In genomic region chr4:184283659-184284335, GRCh38 we compare ENCODE assay signal across 9 cellular contexts.
A peak's percentile ranks its signal among the peaks of the same experiment; 100 is the strongest.
DNase-seq lines count a peak whose midpoint lies in the region; ATAC-seq and TF ChIP-seq lines count a peak whose summit lies in the region.
"Had no signal": no experiment of that assay in that cellular context is flagged by ENCODE, and none has a peak within 500 bp of the region (broad histone marks: within the 10 kb centered on the region; RNA-seq: fewer than 3 reads in every experiment).

No MANE protein-coding gene starts in this region.

- no peaks in the 10 kb centered on the region for H3K79me1 ChIP-seq in mesenchymal stem cell (replicated peaks; ENCODE audit: low read length, poor library complexity, severe bottlenecking)

- no peaks in the 10 kb centered on the region for H3K9me3 ChIP-seq in colonic mucosa
- no peaks in the 10 kb centered on the region for H3K9me3 ChIP-seq in gastrocnemius medialis
- H3K9me3 ChIP-seq in mesenchymal stem cell (ENCODE audit: control insufficient read depth, low read length), result no peaks in the 10 kb centered on the region
- no peaks in the 10 kb centered on the region for H3K9me3 ChIP-seq in testis
- no peaks in the 10 kb centered on the region for H3K9me3 ChIP-seq in neural progenitor cell (ENCODE audit: low read depth)

- H3K27ac ChIP-seq in colonic mucosa (peak overlapping the region; percentile 12), gastrocnemius medialis (peak overlapping the region in 2 of 4 donors; percentile 10 to 46), mesenchymal stem cell (ENCODE audit: low read length, poor library complexity, severe bottlenecking) (no peak overlapping the region), testis (no peak overlapping the region), neural progenitor cell (no peak overlapping the region)

- H3K4me2 ChIP-seq in mesenchymal stem cell (ENCODE audit: low read length, poor library complexity, severe bottlenecking) (no peak overlapping the region), neural progenitor cell (no peak overlapping the region)

- H3K27ac Mint-ChIP-seq in neural progenitor cell, result no peak overlapping the region

- no peak overlapping the region for H4K8ac ChIP-seq in mesenchymal stem cell (ENCODE audit: low read length)

- H2BK5ac ChIP-seq in mesenchymal stem cell (ENCODE audit: low read depth, low read length, poor library complexity, severe bottlenecking), result no peak overlapping the region

- no peak overlapping the region for H3K4me3 ChIP-seq in colonic mucosa
- H3K4me3 ChIP-seq in gastrocnemius medialis, result peak overlapping the region in 3 of 4 donors; percentile 17 to 26 (median 17)
- no peak overlapping the region for H3K4me3 ChIP-seq in mesenchymal stem cell (ENCODE audit: insufficient read depth in 1 of 2, low read depth in 1 of 2, low read length in 2 of 2)
- H3K4me3 ChIP-seq in testis, result no peak overlapping the region
- H3K4me3 ChIP-seq in neural progenitor cell, result no peak overlapping the region

- in situ Hi-C loops in gastrocnemius medialis (cut with MboI; ENCODE audit: low sequenced_read_pairs in 4 of 4), result loop anchor here in 1 of 4 donors (10.0 kb wide), 1 partner anchor 251 kb away; no protein-coding TSS in a partner anchor

- no peak overlapping the region for H2AK5ac ChIP-seq in mesenchymal stem cell (ENCODE audit: low read length, severe bottlenecking)

- H3K9ac ChIP-seq in colonic mucosa (ENCODE audit: low read depth in 2 of 2, low read length in 2 of 2) (peak overlapping the region; percentile 32 to 57), mesenchymal stem cell (ENCODE audit: low read length) (no peak overlapping the region), neural progenitor cell (no peak overlapping the region)

- no peak for TF ChIP-seq CTCF in colonic mucosa (IDR thresholded peaks at IDR 0.05)
- TF ChIP-seq CTCF in gastrocnemius medialis (IDR thresholded peaks at IDR 0.05 in 4 of 5, conservative IDR thresholded peaks at IDR 0.05 in 1 of 5), result no peak
- TF ChIP-seq CTCF in testis (IDR thresholded peaks at IDR 0.05), result no peak
- TF ChIP-seq CTCF in neural progenitor cell (IDR thresholded peaks at IDR 0.05), result no peak

- no peak overlapping the region for H3K4me3 Mint-ChIP-seq in neural progenitor cell

- no peak overlapping the region for H3K18ac ChIP-seq in mesenchymal stem cell (ENCODE audit: low read depth in 1 of 2, low read length in 2 of 2)

- ATAC-seq in GM18511 (IDR thresholded peaks at IDR 0.05; ENCODE audit: unreplicated experiment) (peak; percentile 0), HG03571 (IDR thresholded peaks at IDR 0.05; ENCODE audit: unreplicated experiment) (peak; percentile 2), gastrocnemius medialis (no peak), GM19467 (IDR thresholded peaks at IDR 0.05; ENCODE audit: unreplicated experiment) (no peak)

- H2AFZ ChIP-seq in mesenchymal stem cell (ENCODE audit: low read depth, low read length), result no peak overlapping the region
- H2AFZ ChIP-seq in neural progenitor cell (replicated peaks), result no peak overlapping the region

- peak overlapping the region in 1 of 2 experiments; percentile 88 for H3K14ac ChIP-seq in mesenchymal stem cell (ENCODE audit: low read length in 2 of 2)

- H2BK15ac ChIP-seq in mesenchymal stem cell (ENCODE audit: low read depth, poor library complexity, severe bottlenecking), result no peak overlapping the region

- H3K4ac ChIP-seq in mesenchymal stem cell (ENCODE audit: low read depth in 1 of 2, low read length in 2 of 2), result no peak overlapping the region

- no peak overlapping the region for H3K23ac ChIP-seq in mesenchymal stem cell (ENCODE audit: low read length in 2 of 2)

- WGBS in mesenchymal stem cell, result 95% methylated on average over 28 of the region's 28 CpGs
- WGBS in testis, 2 donors, result 71 to 81% methylated on average over 19 to 27 of the region's 28 CpGs

- no peaks in the 10 kb centered on the region for H3K79me2 ChIP-seq in neural progenitor cell (ENCODE audit: low read depth)

- no peaks in the 10 kb centered on the region for H4K20me1 ChIP-seq in neural progenitor cell (ENCODE audit: low read depth)

- no peaks in the 10 kb centered on the region for H3K9me3 Mint-ChIP-seq in neural progenitor cell

- H3F3A ChIP-seq in neural progenitor cell (ENCODE audit: low read depth), result no peaks in the 10 kb centered on the region

- H3K27me3 Mint-ChIP-seq in neural progenitor cell (ENCODE audit: insufficient read depth, low read depth), result no peaks in the 10 kb centered on the region

- TF ChIP-seq POLR2A in gastrocnemius medialis (IDR thresholded peaks at IDR 0.05) (no peak), testis (IDR thresholded peaks at IDR 0.05) (no peak)

- H3K27me3 ChIP-seq in colonic mucosa (no peaks in the 10 kb centered on the region), gastrocnemius medialis (no peaks in the 10 kb centered on the region), mesenchymal stem cell (ENCODE audit: control insufficient read depth in 1 of 2, insufficient read depth in 1 of 2, low read length in 2 of 2) (no peaks in the 10 kb centered on the region), testis (no peaks in the 10 kb centered on the region), neural progenitor cell (no peaks in the 10 kb centered on the region)

- H3K36me3 ChIP-seq in colonic mucosa, result no peaks in the 10 kb centered on the region
- H3K36me3 ChIP-seq in gastrocnemius medialis, result no peaks in the 10 kb centered on the region
- H3K36me3 ChIP-seq in mesenchymal stem cell (ENCODE audit: control insufficient read depth in 1 of 2, insufficient read depth in 2 of 2, low read depth in 1 of 2, low read length in 2 of 2), result no peaks in the 10 kb centered on the region
- H3K36me3 ChIP-seq in testis (ENCODE audit: low read depth, missing control alignments), result no peaks in the 10 kb centered on the region
- H3K36me3 ChIP-seq in neural progenitor cell, result no peaks in the 10 kb centered on the region

- no peak overlapping the region for H4K91ac ChIP-seq in mesenchymal stem cell (ENCODE audit: low read length)

- intact Hi-C loops in colonic mucosa (cut with DNase I) (loop anchor here (10.0 kb wide), 1 partner anchor 111 kb away; no protein-coding TSS in a partner anchor), gastrocnemius medialis (cut with DNase I; ENCODE audit: low total_unique reads) (no loop called here), testis (cut with DNase I; ENCODE audit: low total_unique reads) (no loop called here)

- H3K4me1 ChIP-seq in colonic mucosa (peaks cover 15% of the 10 kb centered on the region), gastrocnemius medialis (peaks cover 3 to 11% of the 10 kb centered on the region in 2 donors), mesenchymal stem cell (ENCODE audit: control insufficient read depth, insufficient read depth, low read depth, low read length) (peaks cover 7% of the 10 kb centered on the region), testis (peaks cover 12% of the 10 kb centered on the region), neural progenitor cell (peaks cover 9% of the 10 kb centered on the region)

- H2BK120ac ChIP-seq in mesenchymal stem cell (ENCODE audit: low read depth, low read length), result no peak overlapping the region

- no peaks in the 10 kb centered on the region for H3K36me3 Mint-ChIP-seq in neural progenitor cell

- H3K4me1 Mint-ChIP-seq in neural progenitor cell, result peaks cover 29% of the 10 kb centered on the region

- DNase-seq in colonic mucosa, result peak; percentile 86
- no peak for DNase-seq in gastrocnemius medialis
- DNase-seq in mesenchymal stem cell, result no peak
- DNase-seq in testis, result no peak
- no peak for DNase-seq in neural progenitor cell (ENCODE audit: low spot score)
- DNase-seq: DND-41 had no signal

- H2BK12ac ChIP-seq in mesenchymal stem cell (ENCODE audit: low read length in 2 of 2), result no peak overlapping the region

Comparison
In these comparisons a context has a peak if more than half of its experiments do, and no peak if none do; other contexts are left out.
1. ATAC-seq: peak in GM18511 (single experiment) and HG03571 (single experiment); none in gastrocnemius medialis (0 of 2) and GM19467 (single experiment).
2. H3K4me3 ChIP-seq: peak in gastrocnemius medialis (3 of 4); none in colonic mucosa (single experiment), mesenchymal stem cell (0 of 2), testis (0 of 2) and neural progenitor cell (single experiment).
3. H3K9ac ChIP-seq: peak in colonic mucosa (2 of 2); none in mesenchymal stem cell (single experiment) and neural progenitor cell (single experiment).